In genomic region chr10:36172574-36172973, GRCh38 we compare ENCODE assay signal across 1 cellular context.
TF ChIP-seq lines count a peak whose summit lies in the region.

No MANE protein-coding gene starts in this region.

TF ChIP-seq in H1, 55 proteins besides CTCF, POLR2A, EP300 and RAD21:
- TF ChIP-seq ASH2L (IDR thresholded peaks at IDR 0.05; ENCODE audit: low read length): no peak
- no peak for TF ChIP-seq MAX (IDR thresholded peaks at IDR 0.05)
- TF ChIP-seq SP4 (IDR thresholded peaks at IDR 0.05; ENCODE audit: low read length): no peak
